14 cellular contexts compared by ENCODE assay signal in the genomic region with DNA sequence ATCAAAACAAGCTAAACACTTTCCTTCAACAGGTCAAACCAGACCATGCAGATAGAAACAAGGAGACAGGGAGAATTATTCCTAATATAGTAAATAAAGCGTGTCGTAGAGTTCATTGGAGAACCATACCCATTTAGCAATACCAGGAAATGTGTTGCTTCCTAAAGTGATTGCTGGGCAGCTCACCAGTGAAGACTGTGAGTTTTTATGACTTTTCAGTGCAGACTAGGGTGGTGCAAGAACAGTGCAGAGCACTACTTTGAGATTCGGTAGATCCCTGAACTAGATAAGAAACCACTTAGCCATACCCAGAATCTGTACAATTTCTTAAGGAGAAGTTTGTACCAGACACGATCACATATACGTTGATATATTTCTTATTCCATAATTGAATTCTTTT.
"Had no signal": no experiment of that assay in that cellular context is flagged by ENCODE, and none has a peak within 500 bp of the region (broad histone marks: within the 10 kb centered on the region; RNA-seq: fewer than 3 reads in every experiment).

No MANE protein-coding gene starts in this region.

- ATAC-seq: gastroesophageal sphincter; left cardiac atrium; psoas muscle; stimulated activated naive CD8-positive, alpha-beta T cell treated with anti-CD3 and anti-CD28 coated beads, Interleukin-15, amount 100 ng/mL, for 72 hours had no signal

- H3K4me1 ChIP-seq: gastroesophageal sphincter, neural progenitor cell, psoas muscle, right lobe of liver had no signal

- H3K36me3 ChIP-seq: gastroesophageal sphincter, heart right ventricle, neural progenitor cell, right lobe of liver had no signal

- DNase-seq: activated CD4-positive, CD25-positive, alpha-beta regulatory T cell treated with anti-CD3 and anti-CD28 coated beads, Interleukin-2, amount 50 U/mL, for 72 hours; activated naive CD8-positive, alpha-beta T cell treated with anti-CD3 and anti-CD28 coated beads for 36 hours; cerebellar nuclear complex; heart right ventricle; left cardiac atrium; naive B cell; psoas muscle; right lobe of liver; stimulated activated naive CD8-positive, alpha-beta T cell treated with anti-CD3 and anti-CD28 coated beads, Interleukin-15, amount 100 ng/mL, for 72 hours; T1000 had no signal

- H3K27ac ChIP-seq: gastroesophageal sphincter, heart right ventricle, neural progenitor cell, psoas muscle, right lobe of liver had no signal

- H3K9me3 ChIP-seq: gastroesophageal sphincter, psoas muscle, right lobe of liver had no signal

- H3K4me2 ChIP-seq: neural progenitor cell, smooth muscle cell had no signal

- H3K4me3 ChIP-seq: gastroesophageal sphincter, heart right ventricle, lung, neural progenitor cell, psoas muscle, right lobe of liver, smooth muscle cell had no signal

- H3K9ac ChIP-seq: neural progenitor cell had no signal

- H2AFZ ChIP-seq: neural progenitor cell had no signal

- H3K27me3 ChIP-seq: gastroesophageal sphincter, heart right ventricle, neural progenitor cell, right lobe of liver had no signal
